Comparison of ENCODE assay signal across 15 cellular contexts in genomic region chr7:142488234-142488633, GRCh38.
"Had no signal": no experiment of that assay in that cellular context is flagged by ENCODE, and none has a peak within 500 bp of the region (broad histone marks: within the 10 kb centered on the region; RNA-seq: fewer than 3 reads in every experiment).

No MANE protein-coding gene starts in this region.

- H3K9me3 Mint-ChIP-seq: activated CD4-positive, alpha-beta memory T cell treated with anti-CD3 and anti-CD28 coated beads for 36 hours; endodermal cell; nephron progenitor cell had no signal

- DNase-seq: activated CD4-positive, alpha-beta memory T cell treated with anti-CD3 and anti-CD28 coated beads for 36 hours; activated CD4-positive, alpha-beta T cell treated with anti-CD3 and anti-CD28 coated beads for 1 hour; activated CD8-positive, alpha-beta memory T cell treated with anti-CD3 and anti-CD28 coated beads, Interleukin-2, amount 10 ng/mL, durations not matched to agents 7 days and 5 days; activated naive CD4-positive, alpha-beta T cell treated with anti-CD3 and anti-CD28 coated beads, Interleukin-2, amount 50 U/mL, for 16 hours; activated T-cell treated with anti-CD3 and anti-CD28 coated beads, Interleukin-2, amount 50 U/mL, for 1 hour; dorsolateral prefrontal cortex; endodermal cell; hippocampal formation; kidney; nephron progenitor cell; spleen; T-helper 1 cell; T1000 had no signal

- H3K27me3 ChIP-seq: dorsolateral prefrontal cortex, spleen, tibial nerve had no signal

- H3K27ac ChIP-seq: dorsolateral prefrontal cortex, spleen, tibial nerve had no signal

- H3K36me3 Mint-ChIP-seq: activated CD4-positive, alpha-beta memory T cell treated with anti-CD3 and anti-CD28 coated beads for 36 hours; activated CD8-positive, alpha-beta memory T cell treated with anti-CD3 and anti-CD28 coated beads, Interleukin-2, amount 10 ng/mL, durations not matched to agents 7 days and 5 days had no signal

- H3K4me3 ChIP-seq: dorsolateral prefrontal cortex, spleen, tibial nerve had no signal

- H3K27ac Mint-ChIP-seq: activated CD4-positive, alpha-beta memory T cell treated with anti-CD3 and anti-CD28 coated beads for 36 hours; activated CD8-positive, alpha-beta memory T cell treated with anti-CD3 and anti-CD28 coated beads, Interleukin-2, amount 10 ng/mL, durations not matched to agents 7 days and 5 days; endodermal cell had no signal

- H3K4me3 Mint-ChIP-seq: activated CD4-positive, alpha-beta memory T cell treated with anti-CD3 and anti-CD28 coated beads for 36 hours; activated CD8-positive, alpha-beta memory T cell treated with anti-CD3 and anti-CD28 coated beads, Interleukin-2, amount 10 ng/mL, durations not matched to agents 7 days and 5 days; endodermal cell; nephron progenitor cell had no signal

- H3K4me1 Mint-ChIP-seq: endodermal cell had no signal

- ATAC-seq: activated CD8-positive, alpha-beta memory T cell treated with anti-CD3 and anti-CD28 coated beads, Interleukin-2, amount 10 ng/mL, durations not matched to agents 7 days and 5 days; sciatic nerve had no signal

- H3K27me3 Mint-ChIP-seq: activated CD4-positive, alpha-beta memory T cell treated with anti-CD3 and anti-CD28 coated beads for 36 hours; activated CD8-positive, alpha-beta memory T cell treated with anti-CD3 and anti-CD28 coated beads, Interleukin-2, amount 10 ng/mL, durations not matched to agents 7 days and 5 days had no signal

- H3K9me3 ChIP-seq: spleen, tibial nerve had no signal

- H3K36me3 ChIP-seq: spleen, tibial nerve had no signal

- H3K4me1 ChIP-seq: tibial nerve had no signal
